20 cellular contexts compared by ENCODE assay signal in the genomic region with DNA sequence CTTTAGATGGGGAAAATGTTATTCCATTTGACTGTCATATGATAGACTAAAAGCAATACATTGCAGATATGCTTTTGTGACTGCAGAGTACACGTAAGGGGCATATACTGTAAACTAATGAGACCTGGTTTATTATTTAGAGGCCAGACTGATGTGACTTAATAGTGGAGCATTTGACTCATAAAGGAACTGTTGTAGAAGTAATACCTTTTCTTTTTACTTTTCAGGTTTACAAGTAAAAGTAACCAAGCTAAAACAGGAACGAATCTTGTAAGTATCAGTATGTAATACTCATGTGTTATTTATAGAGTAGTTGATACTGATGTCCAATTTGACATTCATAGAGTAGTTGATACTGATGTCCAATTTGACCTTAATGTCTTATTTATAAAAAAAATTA.
"Had no signal": no experiment of that assay in that cellular context is flagged by ENCODE, and none has a peak within 500 bp of the region (broad histone marks: within the 10 kb centered on the region; RNA-seq: fewer than 3 reads in every experiment).

No MANE protein-coding gene starts in this region.

- DNase-seq: activated CD4-positive, alpha-beta memory T cell treated with anti-CD3 and anti-CD28 coated beads, Interleukin-2, amount 10 ng/mL, durations not matched to agents 7 days and 5 days; activated CD4-positive, alpha-beta T cell treated with anti-CD3 and anti-CD28 coated beads for 4 hours; activated effector memory CD4-positive, alpha-beta T cell treated with Interleukin-2 at 50 U/mL for 16 hours; activated T-cell treated with anti-CD3 and anti-CD28 coated beads, Interleukin-2, amount 50 U/mL, for 24 hours; amniotic stem cell; body of pancreas; cortex of kidney; effector CD8-positive, alpha-beta T cell; foreskin keratinocyte; glutamatergic neuron; left ventricle myocardium superior; naive thymus-derived CD8-positive, alpha-beta T cell; sigmoid colon; stimulated activated CD4-positive, alpha-beta T cell treated with anti-CD3 and anti-CD28 coated beads, Interleukin-12 subunit alpha, Interleukin-12 subunit beta, amount 100 ng/mL, for 4 hours; tibial artery; WERI-Rb-1 had no signal

- H3K9me3 Mint-ChIP-seq: activated CD4-positive, alpha-beta memory T cell treated with anti-CD3 and anti-CD28 coated beads, Interleukin-2, amount 10 ng/mL, durations not matched to agents 7 days and 5 days; activated naive CD4-positive, alpha-beta T cell treated with anti-CD3 and anti-CD28 coated beads, Interleukin-2, amount 50 U/mL, for 24 hours; activated T-cell treated with anti-CD3 and anti-CD28 coated beads, Interleukin-2, amount 50 U/mL, for 24 hours; memory B cell; naive thymus-derived CD8-positive, alpha-beta T cell; stimulated activated effector memory CD8-positive, alpha-beta T cell treated with anti-CD3 and anti-CD28 coated beads, Interleukin-12 subunit alpha, Interleukin-12 subunit beta, amount 100 ng/mL, for 72 hours had no signal

- FAIRE-seq: endothelial cell of umbilical vein had no signal

- H3K4me1 Mint-ChIP-seq: activated naive CD4-positive, alpha-beta T cell treated with anti-CD3 and anti-CD28 coated beads, Interleukin-2, amount 50 U/mL, for 24 hours; memory B cell; naive thymus-derived CD8-positive, alpha-beta T cell; stimulated activated effector memory CD8-positive, alpha-beta T cell treated with anti-CD3 and anti-CD28 coated beads, Interleukin-12 subunit alpha, Interleukin-12 subunit beta, amount 100 ng/mL, for 72 hours had no signal

- ATAC-seq: body of pancreas; foreskin keratinocyte; left ventricle myocardium superior; naive thymus-derived CD8-positive, alpha-beta T cell; stimulated activated effector memory CD8-positive, alpha-beta T cell treated with anti-CD3 and anti-CD28 coated beads, Interleukin-12 subunit alpha, Interleukin-12 subunit beta, amount 100 ng/mL, for 72 hours had no signal

- H3K27ac Mint-ChIP-seq: activated CD4-positive, alpha-beta memory T cell treated with anti-CD3 and anti-CD28 coated beads, Interleukin-2, amount 10 ng/mL, durations not matched to agents 7 days and 5 days; activated naive CD4-positive, alpha-beta T cell treated with anti-CD3 and anti-CD28 coated beads, Interleukin-2, amount 50 U/mL, for 24 hours; activated T-cell treated with anti-CD3 and anti-CD28 coated beads, Interleukin-2, amount 50 U/mL, for 24 hours; memory B cell; naive thymus-derived CD8-positive, alpha-beta T cell; stimulated activated effector memory CD8-positive, alpha-beta T cell treated with anti-CD3 and anti-CD28 coated beads, Interleukin-12 subunit alpha, Interleukin-12 subunit beta, amount 100 ng/mL, for 72 hours had no signal

- H3K27me3 Mint-ChIP-seq: activated CD4-positive, alpha-beta memory T cell treated with anti-CD3 and anti-CD28 coated beads, Interleukin-2, amount 10 ng/mL, durations not matched to agents 7 days and 5 days; activated naive CD4-positive, alpha-beta T cell treated with anti-CD3 and anti-CD28 coated beads, Interleukin-2, amount 50 U/mL, for 24 hours; activated T-cell treated with anti-CD3 and anti-CD28 coated beads, Interleukin-2, amount 50 U/mL, for 24 hours; memory B cell; naive thymus-derived CD8-positive, alpha-beta T cell had no signal

- H3K4me3 Mint-ChIP-seq: activated CD4-positive, alpha-beta memory T cell treated with anti-CD3 and anti-CD28 coated beads, Interleukin-2, amount 10 ng/mL, durations not matched to agents 7 days and 5 days; activated naive CD4-positive, alpha-beta T cell treated with anti-CD3 and anti-CD28 coated beads, Interleukin-2, amount 50 U/mL, for 24 hours; activated T-cell treated with anti-CD3 and anti-CD28 coated beads, Interleukin-2, amount 50 U/mL, for 24 hours; memory B cell; naive thymus-derived CD8-positive, alpha-beta T cell; stimulated activated effector memory CD8-positive, alpha-beta T cell treated with anti-CD3 and anti-CD28 coated beads, Interleukin-12 subunit alpha, Interleukin-12 subunit beta, amount 100 ng/mL, for 72 hours had no signal
